In the genomic region with DNA sequence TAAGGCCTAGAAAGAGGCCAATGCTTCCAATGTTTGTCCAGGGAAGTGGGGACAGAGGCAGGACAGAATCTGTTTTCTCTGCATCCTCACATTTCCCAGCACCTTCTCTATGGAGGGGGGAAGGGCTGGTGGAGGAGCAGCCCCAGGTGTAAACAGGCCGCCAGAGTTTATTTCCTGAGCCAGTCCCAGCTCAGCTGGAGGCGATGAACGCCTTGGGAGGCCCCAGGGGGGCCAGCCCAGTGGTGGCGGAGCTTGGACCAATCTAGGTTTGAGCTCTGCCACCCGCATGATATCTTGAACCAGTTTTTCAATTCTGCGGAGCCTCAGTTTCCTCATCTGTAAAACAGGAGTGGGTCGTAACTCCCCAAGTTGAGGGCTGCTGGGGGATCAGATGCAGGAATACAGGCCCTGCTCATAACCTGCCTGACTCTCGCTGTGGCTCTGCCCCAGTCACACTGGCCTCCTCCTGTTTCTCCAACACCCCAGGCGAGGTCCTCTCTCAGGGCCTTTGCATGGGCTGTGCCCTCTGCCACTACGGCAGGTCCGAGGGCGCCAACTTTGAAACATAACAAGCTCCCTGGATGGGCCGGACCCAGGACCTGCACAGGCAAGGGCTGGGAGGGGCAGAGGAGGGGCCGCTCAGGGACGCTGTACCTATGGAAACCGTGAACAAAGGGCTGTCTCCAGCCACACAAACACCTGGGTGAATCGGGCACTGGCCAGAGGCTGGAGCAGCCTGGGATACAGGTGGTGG, we compare ENCODE assay signal across 2 cellular contexts.
TF ChIP-seq lines count a peak whose summit lies in the region.

No MANE protein-coding gene starts in this region.

TF ChIP-seq in SK-N-SH, 30 proteins besides CTCF, POLR2A, EP300 and RAD21:
- no peak for TF ChIP-seq ELF1 (IDR thresholded peaks at IDR 0.05)
- TF ChIP-seq YY1 (IDR thresholded peaks at IDR 0.05; ENCODE audit: low read depth) = no peak
- TF ChIP-seq FOSL2 (IDR thresholded peaks at IDR 0.05; ENCODE audit: borderline replicate concordance, low read depth) = no peak
- TF ChIP-seq NFIC (IDR thresholded peaks at IDR 0.05; ENCODE audit: borderline replicate concordance) = no peak
- no peak for TF ChIP-seq TEAD4 (IDR thresholded peaks at IDR 0.05; ENCODE audit: borderline replicate concordance, insufficient read depth)
- TF ChIP-seq RXRA (IDR thresholded peaks at IDR 0.05; ENCODE audit: borderline replicate concordance, low read depth) = no peak
- TF ChIP-seq ZBTB33 (IDR thresholded peaks at IDR 0.05; ENCODE audit: borderline replicate concordance, low read depth) = no peak
- no peak for TF ChIP-seq RFX5 (IDR thresholded peaks at IDR 0.05; ENCODE audit: low read length)
- no peak for TF ChIP-seq IRF3 (IDR thresholded peaks at IDR 0.05; ENCODE audit: low read depth, low read length)

TF ChIP-seq in SK-N-SH treated with all-trans-retinoic acid at 6 μM for 48 hours, 23 proteins besides CTCF, POLR2A, EP300 and RAD21:
- no peak for TF ChIP-seq BACH2 (CRISPR knock-in tag; IDR thresholded peaks at IDR 0.05; ENCODE audit: borderline replicate concordance)
- TF ChIP-seq PATZ1 (CRISPR knock-in tag; IDR thresholded peaks at IDR 0.05; ENCODE audit: borderline replicate concordance) = no peak
- TF ChIP-seq ARNTL (CRISPR knock-in tag; IDR thresholded peaks at IDR 0.05; ENCODE audit: borderline replicate concordance, low read depth) = no peak
- TF ChIP-seq ZFP3 (CRISPR knock-in tag; IDR thresholded peaks at IDR 0.05) = no peak
- TF ChIP-seq ESRRG (CRISPR knock-in tag; IDR thresholded peaks at IDR 0.05) = no peak
- TF ChIP-seq ZC3H10 (CRISPR knock-in tag; IDR thresholded peaks at IDR 0.05) = no peak
- TF ChIP-seq ZNF565 (CRISPR knock-in tag; conservative IDR thresholded peaks at IDR 0.05; ENCODE audit: low read depth) = no peak
- TF ChIP-seq TSHZ2 (CRISPR knock-in tag; IDR thresholded peaks at IDR 0.05) = no peak
- TF ChIP-seq TOX (CRISPR knock-in tag; IDR thresholded peaks at IDR 0.05; ENCODE audit: borderline replicate concordance) = no peak
- TF ChIP-seq CSRNP3 (CRISPR knock-in tag; IDR thresholded peaks at IDR 0.05) = no peak
- TF ChIP-seq, protein P1, sequence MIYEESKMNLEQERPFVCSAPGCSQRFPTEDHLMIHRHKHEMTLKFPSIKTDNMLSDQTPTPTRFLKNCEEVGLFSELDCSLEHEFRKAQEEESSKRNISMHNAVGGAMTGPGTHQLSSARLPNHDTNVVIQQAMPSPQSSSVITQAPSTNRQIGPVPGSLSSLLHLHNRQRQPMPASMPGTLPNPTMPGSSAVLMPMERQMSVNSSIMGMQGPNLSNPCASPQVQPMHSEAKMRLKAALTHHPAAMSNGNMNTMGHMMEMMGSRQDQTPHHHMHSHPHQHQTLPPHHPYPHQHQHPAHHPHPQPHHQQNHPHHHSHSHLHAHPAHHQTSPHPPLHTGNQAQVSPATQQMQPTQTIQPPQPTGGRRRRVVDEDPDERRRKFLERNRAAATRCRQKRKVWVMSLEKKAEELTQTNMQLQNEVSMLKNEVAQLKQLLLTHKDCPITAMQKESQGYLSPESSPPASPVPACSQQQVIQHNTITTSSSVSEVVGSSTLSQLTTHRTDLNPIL (CRISPR knock-in tag; IDR thresholded peaks at IDR 0.05; ENCODE audit: low read depth) = no peak
- TF ChIP-seq RARB (CRISPR knock-in tag; IDR thresholded peaks at IDR 0.05) = no peak
- TF ChIP-seq GLIS3 (CRISPR knock-in tag; IDR thresholded peaks at IDR 0.05) = no peak
- no peak for TF ChIP-seq SNAI2 (CRISPR knock-in tag; IDR thresholded peaks at IDR 0.05)
- TF ChIP-seq ZFP30 (CRISPR knock-in tag; IDR thresholded peaks at IDR 0.05) = no peak
- no peak for TF ChIP-seq POU6F1 (CRISPR knock-in tag; IDR thresholded peaks at IDR 0.05; ENCODE audit: borderline replicate concordance, low read depth)
- no peak for TF ChIP-seq ZNF8 (CRISPR knock-in tag; IDR thresholded peaks at IDR 0.05)
- no peak for TF ChIP-seq ISL1 (CRISPR knock-in tag; IDR thresholded peaks at IDR 0.05)
